Comparison of ENCODE assay signal across 2 cellular contexts in the genomic region with DNA sequence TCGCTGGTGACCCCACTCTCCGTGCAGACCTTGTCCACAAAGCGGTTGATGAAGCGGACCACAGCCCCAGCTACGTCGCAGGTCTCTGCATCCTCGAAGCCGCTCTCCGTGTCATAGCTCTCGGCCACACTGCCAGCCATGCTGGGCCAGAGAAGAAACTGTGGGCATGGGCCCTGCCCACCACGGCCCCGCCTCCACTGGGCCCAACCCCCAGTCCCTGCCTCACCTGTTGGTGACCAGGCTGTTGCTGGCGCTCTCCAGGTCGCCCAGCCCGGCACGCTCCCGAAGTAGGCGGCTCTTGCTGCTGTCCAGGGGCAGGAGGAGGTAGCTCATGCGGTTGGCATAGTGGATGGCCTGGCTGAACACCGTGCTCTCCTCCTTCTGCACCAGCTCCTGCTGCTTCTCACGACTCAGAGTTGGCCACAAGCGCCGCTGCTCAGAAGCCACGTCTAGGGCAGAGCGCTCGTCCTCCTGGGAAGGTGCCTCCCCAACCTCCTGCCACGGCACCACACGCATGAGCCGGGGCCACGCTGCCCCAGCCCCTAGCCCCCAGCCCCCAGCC.
TF ChIP-seq lines count a peak whose summit lies in the region.

No MANE protein-coding gene starts in this region.

TF ChIP-seq in HCT116, 20 proteins besides CTCF, POLR2A, EP300 and RAD21:
- TF ChIP-seq, protein P1, sequence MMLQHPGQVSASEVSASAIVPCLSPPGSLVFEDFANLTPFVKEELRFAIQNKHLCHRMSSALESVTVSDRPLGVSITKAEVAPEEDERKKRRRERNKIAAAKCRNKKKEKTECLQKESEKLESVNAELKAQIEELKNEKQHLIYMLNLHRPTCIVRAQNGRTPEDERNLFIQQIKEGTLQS (IDR thresholded peaks at IDR 0.05): no peak
- TF ChIP-seq, protein P2, sequence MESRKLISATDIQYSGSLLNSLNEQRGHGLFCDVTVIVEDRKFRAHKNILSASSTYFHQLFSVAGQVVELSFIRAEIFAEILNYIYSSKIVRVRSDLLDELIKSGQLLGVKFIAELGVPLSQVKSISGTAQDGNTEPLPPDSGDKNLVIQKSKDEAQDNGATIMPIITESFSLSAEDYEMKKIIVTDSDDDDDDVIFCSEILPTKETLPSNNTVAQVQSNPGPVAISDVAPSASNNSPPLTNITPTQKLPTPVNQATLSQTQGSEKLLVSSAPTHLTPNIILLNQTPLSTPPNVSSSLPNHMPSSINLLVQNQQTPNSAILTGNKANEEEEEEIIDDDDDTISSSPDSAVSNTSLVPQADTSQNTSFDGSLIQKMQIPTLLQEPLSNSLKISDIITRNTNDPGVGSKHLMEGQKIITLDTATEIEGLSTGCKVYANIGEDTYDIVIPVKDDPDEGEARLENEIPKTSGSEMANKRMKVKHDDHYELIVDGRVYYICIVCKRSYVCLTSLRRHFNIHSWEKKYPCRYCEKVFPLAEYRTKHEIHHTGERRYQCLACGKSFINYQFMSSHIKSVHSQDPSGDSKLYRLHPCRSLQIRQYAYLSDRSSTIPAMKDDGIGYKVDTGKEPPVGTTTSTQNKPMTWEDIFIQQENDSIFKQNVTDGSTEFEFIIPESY (IDR thresholded peaks at IDR 0.05; ENCODE audit: extremely low read depth, insufficient replicate concordance, low read length): no peak
- TF ChIP-seq SRF (IDR thresholded peaks at IDR 0.05; ENCODE audit: low read depth): no peak
- TF ChIP-seq YY1 (IDR thresholded peaks at IDR 0.05; ENCODE audit: extremely low read depth, insufficient replicate concordance, low read depth, low read length): no peak
- TF ChIP-seq, protein P3, sequence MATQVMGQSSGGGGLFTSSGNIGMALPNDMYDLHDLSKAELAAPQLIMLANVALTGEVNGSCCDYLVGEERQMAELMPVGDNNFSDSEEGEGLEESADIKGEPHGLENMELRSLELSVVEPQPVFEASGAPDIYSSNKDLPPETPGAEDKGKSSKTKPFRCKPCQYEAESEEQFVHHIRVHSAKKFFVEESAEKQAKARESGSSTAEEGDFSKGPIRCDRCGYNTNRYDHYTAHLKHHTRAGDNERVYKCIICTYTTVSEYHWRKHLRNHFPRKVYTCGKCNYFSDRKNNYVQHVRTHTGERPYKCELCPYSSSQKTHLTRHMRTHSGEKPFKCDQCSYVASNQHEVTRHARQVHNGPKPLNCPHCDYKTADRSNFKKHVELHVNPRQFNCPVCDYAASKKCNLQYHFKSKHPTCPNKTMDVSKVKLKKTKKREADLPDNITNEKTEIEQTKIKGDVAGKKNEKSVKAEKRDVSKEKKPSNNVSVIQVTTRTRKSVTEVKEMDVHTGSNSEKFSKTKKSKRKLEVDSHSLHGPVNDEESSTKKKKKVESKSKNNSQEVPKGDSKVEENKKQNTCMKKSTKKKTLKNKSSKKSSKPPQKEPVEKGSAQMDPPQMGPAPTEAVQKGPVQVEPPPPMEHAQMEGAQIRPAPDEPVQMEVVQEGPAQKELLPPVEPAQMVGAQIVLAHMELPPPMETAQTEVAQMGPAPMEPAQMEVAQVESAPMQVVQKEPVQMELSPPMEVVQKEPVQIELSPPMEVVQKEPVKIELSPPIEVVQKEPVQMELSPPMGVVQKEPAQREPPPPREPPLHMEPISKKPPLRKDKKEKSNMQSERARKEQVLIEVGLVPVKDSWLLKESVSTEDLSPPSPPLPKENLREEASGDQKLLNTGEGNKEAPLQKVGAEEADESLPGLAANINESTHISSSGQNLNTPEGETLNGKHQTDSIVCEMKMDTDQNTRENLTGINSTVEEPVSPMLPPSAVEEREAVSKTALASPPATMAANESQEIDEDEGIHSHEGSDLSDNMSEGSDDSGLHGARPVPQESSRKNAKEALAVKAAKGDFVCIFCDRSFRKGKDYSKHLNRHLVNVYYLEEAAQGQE (IDR thresholded peaks at IDR 0.05; ENCODE audit: low read depth): no peak
- no peak for TF ChIP-seq TCF7L2 (IDR thresholded peaks at IDR 0.05; ENCODE audit: borderline replicate concordance, extremely low read depth, insufficient read depth, insufficient read length)
- no peak for TF ChIP-seq EGR1 (IDR thresholded peaks at IDR 0.05; ENCODE audit: low read depth)
- TF ChIP-seq, protein P4, sequence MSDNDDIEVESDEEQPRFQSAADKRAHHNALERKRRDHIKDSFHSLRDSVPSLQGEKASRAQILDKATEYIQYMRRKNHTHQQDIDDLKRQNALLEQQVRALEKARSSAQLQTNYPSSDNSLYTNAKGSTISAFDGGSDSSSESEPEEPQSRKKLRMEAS (IDR thresholded peaks at IDR 0.05): no peak
- TF ChIP-seq FOSL1 (IDR thresholded peaks at IDR 0.05; ENCODE audit: low read depth): no peak
- no peak for TF ChIP-seq EZH2phosphoT487 (IDR thresholded peaks at IDR 0.05; ENCODE audit: borderline replicate concordance)
- TF ChIP-seq JUND (IDR thresholded peaks at IDR 0.05): no peak
- no peak for TF ChIP-seq CEBPB (IDR thresholded peaks at IDR 0.05; ENCODE audit: low read depth)
- no peak for TF ChIP-seq CBX3 (IDR thresholded peaks at IDR 0.05; ENCODE audit: low read depth)
- TF ChIP-seq ELF1 (IDR thresholded peaks at IDR 0.05; ENCODE audit: borderline replicate concordance, low read depth): no peak
- TF ChIP-seq SP1 (IDR thresholded peaks at IDR 0.05; ENCODE audit: low read depth): no peak
- TF ChIP-seq ZNF274 (IDR thresholded peaks at IDR 0.05; ENCODE audit: low read depth, low read length): no peak

TF ChIP-seq in endothelial cell of umbilical vein, 7 proteins besides CTCF, POLR2A, EP300 and RAD21:
- no peak for TF ChIP-seq EZH2 (IDR thresholded peaks at IDR 0.05; ENCODE audit: borderline replicate concordance, low read depth, low read length, severe bottlenecking)
- TF ChIP-seq GATA2 (IDR thresholded peaks at IDR 0.05; ENCODE audit: insufficient read depth, insufficient read length, low read depth, low read length): no peak
- TF ChIP-seq MYC (IDR thresholded peaks at IDR 0.05; ENCODE audit: low read depth, low read length): no peak
- TF ChIP-seq POLR2AphosphoS5 (IDR thresholded peaks at IDR 0.05; ENCODE audit: insufficient read depth, low read depth, low read length): no peak
